Comparison of ENCODE assay signal across 19 cellular contexts in genomic region chr19:4045597-4046361, GRCh38.
A peak's percentile ranks its signal among the peaks of the same experiment; 100 is the strongest.
DNase-seq lines count a peak whose midpoint lies in the region; ATAC-seq and TF ChIP-seq lines count a peak whose summit lies in the region.
"Had no signal": no experiment of that assay in that cellular context is flagged by ENCODE, and none has a peak within 500 bp of the region (broad histone marks: within the 10 kb centered on the region; RNA-seq: fewer than 3 reads in every experiment).

No MANE protein-coding gene starts in this region.

- H3K4me1 Mint-ChIP-seq in effector memory CD8-positive, alpha-beta T cell (ENCODE audit: low read depth in 2 of 2): peaks cover 13 to 20% of the 10 kb centered on the region in 2 donors
- H3K4me1 Mint-ChIP-seq in stimulated activated effector memory CD8-positive, alpha-beta T cell treated with anti-CD3 and anti-CD28 coated beads, Interleukin-12 subunit alpha, Interleukin-12 subunit beta, amount 100 ng/mL, for 72 hours: peaks cover 13% of the 10 kb centered on the region
- H3K4me1 Mint-ChIP-seq: neural crest cell had no signal

- H3K4me3 Mint-ChIP-seq in effector memory CD8-positive, alpha-beta T cell: no peak overlapping the region
- H3K4me3 Mint-ChIP-seq in stimulated activated effector memory CD8-positive, alpha-beta T cell treated with anti-CD3 and anti-CD28 coated beads, Interleukin-12 subunit alpha, Interleukin-12 subunit beta, amount 100 ng/mL, for 72 hours: no peak overlapping the region
- H3K4me3 Mint-ChIP-seq: activated CD4-positive, alpha-beta memory T cell treated with anti-CD3 and anti-CD28 coated beads for 36 hours; activated naive CD4-positive, alpha-beta T cell treated with anti-CD3 and anti-CD28 coated beads, Interleukin-2, amount 10 ng/mL, durations not matched to agents 7 days and 5 days; neural crest cell had no signal

- H3K27ac Mint-ChIP-seq in effector memory CD8-positive, alpha-beta T cell: peak overlapping the region; percentile 71 to 83
- H3K27ac Mint-ChIP-seq in stimulated activated effector memory CD8-positive, alpha-beta T cell treated with anti-CD3 and anti-CD28 coated beads, Interleukin-12 subunit alpha, Interleukin-12 subunit beta, amount 100 ng/mL, for 72 hours: peak overlapping the region; percentile 84
- H3K27ac Mint-ChIP-seq: activated CD4-positive, alpha-beta memory T cell treated with anti-CD3 and anti-CD28 coated beads for 36 hours had no signal

- CTCF ChIA-PET in RWPE1 (lab: Yijun Ruan, JAX): interaction anchor here (0.7 kb wide), 2 partner anchors 48 to 49 kb away, joined by 3 read pairs; no protein-coding TSS in a partner anchor

- POLR2A ChIA-PET in RWPE1 (lab: Yijun Ruan, JAX; ENCODE audit: low non-redundant PET): no interaction called here

- H3K27me3 Mint-ChIP-seq in effector memory CD8-positive, alpha-beta T cell: no peaks in the 10 kb centered on the region
- H3K27me3 Mint-ChIP-seq: activated CD4-positive, alpha-beta memory T cell treated with anti-CD3 and anti-CD28 coated beads for 36 hours; activated naive CD4-positive, alpha-beta T cell treated with anti-CD3 and anti-CD28 coated beads, Interleukin-2, amount 10 ng/mL, durations not matched to agents 7 days and 5 days had no signal

- no peaks in the 10 kb centered on the region for H3K9me3 Mint-ChIP-seq in effector memory CD8-positive, alpha-beta T cell
- H3K9me3 Mint-ChIP-seq in stimulated activated effector memory CD8-positive, alpha-beta T cell treated with anti-CD3 and anti-CD28 coated beads, Interleukin-12 subunit alpha, Interleukin-12 subunit beta, amount 100 ng/mL, for 72 hours: no peaks in the 10 kb centered on the region
- H3K9me3 Mint-ChIP-seq: activated CD4-positive, alpha-beta memory T cell treated with anti-CD3 and anti-CD28 coated beads for 36 hours; activated naive CD4-positive, alpha-beta T cell treated with anti-CD3 and anti-CD28 coated beads, Interleukin-2, amount 10 ng/mL, durations not matched to agents 7 days and 5 days; neural crest cell had no signal

- DNase-seq in GM13977 (ENCODE audit: low spot score) (peak; percentile 36), RWPE1 (ENCODE audit: low spot score) (no peak), DMS153 (lab: John Stamatoyannopoulos, UW) (no peak), NAMALWA (ENCODE audit: low spot score) (no peak), NCI-H748 treated with DMSO at 0.1 percent for 48 hours (lab: John Stamatoyannopoulos, UW) (no peak)
- DNase-seq in effector memory CD8-positive, alpha-beta T cell: no peak
- DNase-seq in stimulated activated effector memory CD8-positive, alpha-beta T cell treated with anti-CD3 and anti-CD28 coated beads, Interleukin-12 subunit alpha, Interleukin-12 subunit beta, amount 100 ng/mL, for 72 hours (ENCODE audit: low spot score in 2 of 2): no peak
- DNase-seq: activated CD4-positive, alpha-beta memory T cell treated with anti-CD3 and anti-CD28 coated beads for 36 hours; activated naive CD4-positive, alpha-beta T cell treated with anti-CD3 and anti-CD28 coated beads, Interleukin-2, amount 10 ng/mL, durations not matched to agents 7 days and 5 days; DMS79; effector memory CD4-positive, alpha-beta T cell; GM23248; NCI-H1417 treated with DMSO at 0.1 percent for 48 hours; NCI-H2107; sigmoid colon had no signal

- peak overlapping the region; percentile 34 for H3K27ac ChIP-seq in RWPE1
- H3K27ac ChIP-seq: GM23248, SJSA1 had no signal

- H3K36me3 Mint-ChIP-seq in effector memory CD8-positive, alpha-beta T cell (ENCODE audit: insufficient read depth): peaks cover 97% of the 10 kb centered on the region
- H3K36me3 Mint-ChIP-seq in stimulated activated effector memory CD8-positive, alpha-beta T cell treated with anti-CD3 and anti-CD28 coated beads, Interleukin-12 subunit alpha, Interleukin-12 subunit beta, amount 100 ng/mL, for 72 hours: peaks cover 100% of the 10 kb centered on the region

- no peak for TF ChIP-seq CTCF in GM13977 (IDR thresholded peaks at IDR 0.05; ENCODE audit: extremely low read depth, insufficient read depth, missing control alignments)
- TF ChIP-seq CTCF in RWPE1 (conservative IDR thresholded peaks at IDR 0.05; ENCODE audit: low read depth): no peak

- ATAC-seq in effector memory CD8-positive, alpha-beta T cell (replicated peaks): no peak
- no peak for ATAC-seq in stimulated activated effector memory CD8-positive, alpha-beta T cell treated with anti-CD3 and anti-CD28 coated beads, Interleukin-12 subunit alpha, Interleukin-12 subunit beta, amount 100 ng/mL, for 72 hours
- no peak for ATAC-seq in GM21737 (IDR thresholded peaks at IDR 0.05; ENCODE audit: unreplicated experiment)
- ATAC-seq: gastroesophageal sphincter had no signal

- in situ Hi-C loops in GM13977 (cut with MboI; ENCODE audit: low pct_unique_long_range_greater_than_20kb, low sequenced_read_pairs, unreplicated experiment): no loop called here
